In the genomic region with DNA sequence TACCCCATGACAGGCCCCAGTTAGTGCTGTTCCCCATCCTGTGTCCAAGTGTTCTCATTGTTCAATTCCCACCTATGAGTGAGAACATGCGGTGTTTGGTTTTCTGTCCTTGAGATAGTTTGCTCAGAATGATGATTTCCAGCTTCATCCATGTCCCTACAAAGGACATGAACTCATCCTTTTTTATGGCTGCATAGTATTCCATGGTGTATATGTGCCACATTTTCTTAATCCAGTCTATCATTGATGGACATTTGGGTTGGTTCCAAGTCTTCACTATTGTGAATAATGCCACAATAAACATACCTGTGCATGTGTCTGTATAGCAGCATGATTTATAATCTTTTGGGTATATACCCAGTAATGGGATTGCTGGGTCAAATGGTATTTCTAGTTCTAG, we compare ENCODE assay signal across 2 cellular contexts.
DNase-seq lines count a peak whose midpoint lies in the region; ATAC-seq and TF ChIP-seq lines count a peak whose summit lies in the region.
"Not testable (repeated sequence)": the region's sequence is repeated elsewhere in the genome, so short reads cannot be mapped to it uniquely, and the experiment has no call there.

No MANE protein-coding gene starts in this region.

- H3K9me3 Mint-ChIP-seq in WTC11, result peaks cover 14% of the 10 kb centered on the region

- not testable (repeated sequence) for DNase-seq in WTC11 (ENCODE audit: low spot score)

- H3K27ac Mint-ChIP-seq in WTC11, result not testable (repeated sequence)

- H3K9me3 ChIP-seq in HEK293 (ENCODE audit: control insufficient read depth, insufficient read depth, low read depth, low read length), result not testable (repeated sequence)

- not testable (repeated sequence) for H3K27ac ChIP-seq in HEK293 (ENCODE audit: extremely low read depth, low read depth, low read length)

- H3K4me1 Mint-ChIP-seq in WTC11, result not testable (repeated sequence)

- H3K36me3 Mint-ChIP-seq in WTC11, result not testable (repeated sequence)

- not testable (repeated sequence) for H3K4me3 ChIP-seq in HEK293 (ENCODE audit: low read depth, low read length)

- not testable (repeated sequence) for H3K27me3 Mint-ChIP-seq in WTC11 (ENCODE audit: low read depth)

- not testable (repeated sequence) for ATAC-seq in WTC11

- POLR2A ChIA-PET in HEK293 (lab: Yijun Ruan, JAX); WTC11 (lab: Charles Lee): not testable (repeated sequence)

- H3K4me3 Mint-ChIP-seq in WTC11, result not testable (repeated sequence)

- not testable (repeated sequence) for H3K4me1 ChIP-seq in HEK293 (ENCODE audit: control insufficient read depth, insufficient read depth, low read length)

- TF ChIP-seq CTCF in HEK293 (tag by site-specific recombination; IDR thresholded peaks at IDR 0.05); WTC11 (IDR thresholded peaks at IDR 0.05): not testable (repeated sequence)

- CTCF ChIA-PET in HEK293 (lab: Yijun Ruan, JAX); WTC11 (lab: Charles Lee): not testable (repeated sequence)

- H3K36me3 ChIP-seq in HEK293 (ENCODE audit: control insufficient read depth in 2 of 2, insufficient read depth in 1 of 2, low read length in 2 of 2), result not testable (repeated sequence)

TF ChIP-seq in HEK293, 187 proteins besides CTCF, POLR2A, EP300 and RAD21:
- TF ChIP-seq ZNF146 (tag by site-specific recombination; IDR thresholded peaks at IDR 0.05), result peak; percentile 92
- TF ChIP-seq, protein P1, sequence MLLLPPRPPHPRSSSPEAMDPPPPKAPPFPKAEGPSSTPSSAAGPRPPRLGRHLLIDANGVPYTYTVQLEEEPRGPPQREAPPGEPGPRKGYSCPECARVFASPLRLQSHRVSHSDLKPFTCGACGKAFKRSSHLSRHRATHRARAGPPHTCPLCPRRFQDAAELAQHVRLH (tag by site-specific recombination; IDR thresholded peaks at IDR 0.05), result peak; percentile 70; the same call in 1 of the 2 replicates

TF ChIP-seq in WTC11, 78 proteins besides CTCF, POLR2A, EP300 and RAD21:
- peak; percentile 38; the same call in 1 of the 2 replicates for TF ChIP-seq GTF2I (CRISPR knock-in tag; conservative IDR thresholded peaks at IDR 0.05)
